ENCODE assay signal across 14 cellular contexts in the genomic region with DNA sequence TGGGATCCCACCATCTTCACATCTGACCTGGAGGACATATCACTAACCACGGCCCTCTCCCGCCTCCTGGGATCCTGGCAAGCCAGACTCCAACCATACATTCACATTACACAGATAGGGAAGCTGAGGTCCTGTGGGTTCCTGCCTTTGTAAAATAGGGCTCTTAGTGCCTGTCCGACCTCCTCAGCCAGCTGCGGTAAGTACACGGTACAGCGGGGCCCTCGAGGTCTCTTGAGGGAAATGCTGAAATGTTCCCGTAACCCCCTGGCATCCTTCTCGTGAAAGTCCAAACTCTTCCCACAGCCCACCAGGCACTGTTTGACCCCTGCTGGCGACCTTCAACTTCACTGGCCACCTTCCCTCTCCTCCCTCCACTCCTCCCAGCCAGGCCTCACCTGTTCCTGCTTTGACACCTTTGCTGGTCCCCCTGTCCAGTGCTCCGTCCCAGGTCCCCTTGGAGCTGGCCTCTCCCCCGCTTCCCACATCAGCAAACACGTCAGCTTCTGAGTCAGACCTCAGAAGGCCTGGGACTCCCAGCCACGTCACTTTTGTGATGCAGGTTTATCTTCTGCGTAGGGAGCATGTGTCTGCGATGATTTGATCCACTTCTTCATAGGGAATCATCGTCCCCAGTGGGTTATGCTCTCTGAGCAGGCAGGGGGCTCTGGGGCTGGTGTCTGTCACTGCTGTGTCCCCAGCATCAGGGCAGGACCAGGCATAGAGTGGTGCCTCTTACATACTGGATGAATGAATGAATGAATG. TPM values are rescaled to one million over a fixed set of nuclear protein-coding genes. Genes with fewer than 3 reads are reported as not detected.
A peak's percentile ranks its signal among the peaks of the same experiment; 100 is the strongest.
DNase-seq lines count a peak whose midpoint lies in the region; ATAC-seq and FAIRE-seq lines count a peak whose summit lies in the region.
"Had no signal": no experiment of that assay in that cellular context is flagged by ENCODE, and none has a peak within 500 bp of the region (broad histone marks: within the 10 kb centered on the region; RNA-seq: fewer than 3 reads in every experiment).

No MANE protein-coding gene starts in this region.

- peak; percentile 81 for DNase-seq in A172 (ENCODE audit: low spot score)
- DNase-seq in H4 (ENCODE audit: low spot score): peak; percentile 43
- peak; percentile 20 for DNase-seq in RCC 7860 (ENCODE audit: low spot score)
- DNase-seq in fibroblast of peridontal ligament (ENCODE audit: extremely low read depth): peak; percentile 68
- DNase-seq in glomerular visceral epithelial cell (ENCODE audit: extremely low spot score): no peak
- no peak for DNase-seq in islet precursor cell
- DNase-seq in DMS53 (lab: John Stamatoyannopoulos, UW): no peak
- DNase-seq: dermis blood vessel endothelial cell; SJCRH30; stimulated activated CD4-positive, alpha-beta T cell treated with anti-CD3 and anti-CD28 coated beads, Interleukin-2, amount 100 ng/mL, for 48 hours; substantia nigra had no signal

- no peak for ATAC-seq in GM21723 (IDR thresholded peaks at IDR 0.05; ENCODE audit: unreplicated experiment)

- FAIRE-seq in RCC 7860 (lab: Jason Lieb, UNC): no peak
- FAIRE-seq: G401.6 had no signal

RNA-seq across cellular contexts. Expression of a gene that starts 8.9 kb away (rescaled TPM):
- total RNA-seq in A172 (2014; rRNA removed; shearing (Covaris generic)): 0.38 and 1.1 TPM in 2 replicates
- 0.60 and 0.75 TPM in 2 replicates for total RNA-seq in H4 (2014; rRNA removed; shearing (Covaris generic))
- total RNA-seq: SJCRH30 had no signal

RNA-seq across cellular contexts. Expression of a gene that starts 9.8 kb away (rescaled TPM):
- total RNA-seq in A172 (2014; rRNA removed; shearing (Covaris generic)): 14.9 and 18.3 TPM in 2 replicates
- total RNA-seq in H4 (2014; rRNA removed; shearing (Covaris generic)): 1.1 and 1.3 TPM in 2 replicates
- total RNA-seq: activated CD4-positive, alpha-beta T cell treated with anti-CD3 and anti-CD28 coated beads, Interleukin-2, amount 10 ng/mL, durations not matched to agents 7 days and 5 days; SJCRH30 had no signal

RNA-seq across cellular contexts. Expression of a gene that starts 28.5 kb away (rescaled TPM):
- total RNA-seq in A172 (2014; rRNA removed; shearing (Covaris generic)): 91.0 and 100 TPM in 2 replicates
- total RNA-seq in H4 (2014; rRNA removed; shearing (Covaris generic)): 26.0 and 42.3 TPM in 2 replicates

Comparison
In these comparisons a context has a peak if more than half of its experiments do, and no peak if none do; other contexts are left out.
1. DNase-seq: peak in A172 (single experiment), H4 (single experiment), RCC 7860 (single experiment) and fibroblast of peridontal ligament (single experiment); none in glomerular visceral epithelial cell (single experiment), islet precursor cell (single experiment) and DMS53 (single experiment).